In the genomic region with DNA sequence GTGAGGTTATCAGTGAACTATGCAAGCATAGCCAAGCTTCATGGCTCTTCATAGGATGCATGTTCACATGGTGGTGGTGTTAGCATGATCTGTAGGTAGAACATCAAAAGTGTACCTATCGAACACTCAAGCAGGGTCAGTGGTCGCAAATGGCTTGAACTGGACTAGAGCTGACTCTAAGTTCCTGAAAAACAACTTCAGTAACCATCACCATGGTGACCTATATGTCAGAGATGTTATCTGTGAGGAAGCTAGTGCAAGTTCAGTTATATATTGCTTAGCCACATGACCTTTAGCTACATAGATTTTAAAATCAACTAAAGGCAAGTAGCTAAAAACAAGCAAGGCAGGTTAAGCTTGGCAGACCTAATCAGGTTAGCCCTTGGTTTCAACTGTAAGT, we compare ENCODE assay signal across 26 cellular contexts.
DNase-seq lines count a peak whose midpoint lies in the region; ATAC-seq, FAIRE-seq and TF ChIP-seq lines count a peak whose summit lies in the region.
"Had no signal": no experiment of that assay in that cellular context is flagged by ENCODE, and none has a peak within 500 bp of the region (broad histone marks: within the 10 kb centered on the region; RNA-seq: fewer than 3 reads in every experiment).

No MANE protein-coding gene starts in this region.

- no peak for ATAC-seq in GM18498 (IDR thresholded peaks at IDR 0.05; ENCODE audit: unreplicated experiment)
- ATAC-seq: activated CD8-positive, alpha-beta T cell treated with anti-CD3 and anti-CD28 coated beads for 36 hours; gastroesophageal sphincter; right lobe of liver had no signal

- no peaks in the 10 kb centered on the region for H3K9me3 Mint-ChIP-seq in HFFc6
- H3K9me3 Mint-ChIP-seq: activated CD8-positive, alpha-beta T cell treated with anti-CD3 and anti-CD28 coated beads for 36 hours; CD4-positive, alpha-beta T cell; neural progenitor cell; stimulated activated naive CD8-positive, alpha-beta T cell treated with anti-CD3 and anti-CD28 coated beads, Interleukin-15, Interleukin-2, amounts not matched to agents 100 ng/mL and 50 ng/mL, for 24 hours had no signal

- no peaks in the 10 kb centered on the region for H3K9me2 ChIP-seq in Karpas-422 (replicated peaks; ENCODE audit: insufficient read depth, low read length)
- H3K9me2 ChIP-seq: SK-N-SH had no signal

- no TSS peak for BruUV-seq in A673 (replicated peaks; lab: Mats Ljungman, UMichigan)

- no peak for TF ChIP-seq POLR2A in H54 (IDR thresholded peaks at IDR 0.05; ENCODE audit: low read depth, low read length)

- H3K27me3 Mint-ChIP-seq in HFFc6 (ENCODE audit: insufficient read depth): no peaks in the 10 kb centered on the region; the same call in 1 of the 2 replicates
- H3K27me3 Mint-ChIP-seq: CD4-positive, alpha-beta T cell had no signal

- H2AFZ ChIP-seq in Karpas-422 (ENCODE audit: low read length): no peak overlapping the region
- H2AFZ ChIP-seq: neural progenitor cell had no signal

- H3K27ac ChIP-seq in A673 (ENCODE audit: low read depth, low read length, poor library complexity, severe bottlenecking) (peak overlapping the region; percentile 96), SK-N-MC (peak overlapping the region; percentile 98; the same call in 1 of the 2 replicates), Karpas-422 (ENCODE audit: low read length) (no peak overlapping the region)
- H3K27ac ChIP-seq: coronary artery, gastroesophageal sphincter, lower lobe of right lung, neural progenitor cell, right lobe of liver had no signal

- H3K4me3 ChIP-seq in A673 (ENCODE audit: low read depth, low read length, poor library complexity, severe bottlenecking): no peak overlapping the region
- H3K4me3 ChIP-seq in SK-N-MC: no peak overlapping the region
- H3K4me3 ChIP-seq in bronchial epithelial cell (ENCODE audit: low read depth, low read length): no peak overlapping the region
- no peak overlapping the region for H3K4me3 ChIP-seq in Karpas-422 (ENCODE audit: low read length)
- H3K4me3 ChIP-seq: coronary artery, gastroesophageal sphincter, lower lobe of right lung, neural progenitor cell, right lobe of liver had no signal

- no peaks in the 10 kb centered on the region for H3K36me3 ChIP-seq in A673 (ENCODE audit: insufficient read depth, low read length, poor library complexity, severe bottlenecking)
- H3K36me3 ChIP-seq in SK-N-MC (ENCODE audit: insufficient read depth, low read length): no peaks in the 10 kb centered on the region
- no peaks in the 10 kb centered on the region for H3K36me3 ChIP-seq in bronchial epithelial cell (ENCODE audit: control insufficient read depth, insufficient read depth, low read length)
- no peaks in the 10 kb centered on the region for H3K36me3 ChIP-seq in Karpas-422 (ENCODE audit: insufficient read depth, low read length)
- H3K36me3 ChIP-seq: gastroesophageal sphincter, lower lobe of right lung, neural progenitor cell, right lobe of liver had no signal

- H3K9ac ChIP-seq in SK-N-MC (ENCODE audit: insufficient read length) (no peak overlapping the region), Karpas-422 (ENCODE audit: low read length) (no peak overlapping the region)
- H3K9ac ChIP-seq: neural progenitor cell, SK-N-SH had no signal

- CTCF ChIA-PET in A673 (lab: Charles Lee): no interaction called here

- no peaks in the 10 kb centered on the region for H3K27me3 ChIP-seq in A673 (replicated peaks; ENCODE audit: insufficient read depth, low read depth, low read length, poor library complexity)
- H3K27me3 ChIP-seq in bronchial epithelial cell (ENCODE audit: control insufficient read depth, insufficient read depth, low read length): no peaks in the 10 kb centered on the region
- H3K27me3 ChIP-seq in Karpas-422 (ENCODE audit: low read length): no peaks in the 10 kb centered on the region
- H3K27me3 ChIP-seq: gastroesophageal sphincter, neural progenitor cell, right lobe of liver had no signal

- no peak overlapping the region for H3K4me2 ChIP-seq in Karpas-422 (ENCODE audit: low read depth, low read length, poor library complexity, severe bottlenecking)
- H3K4me2 ChIP-seq: neural progenitor cell, SK-N-SH had no signal

- no peaks in the 10 kb centered on the region for H3K79me2 ChIP-seq in Karpas-422 (ENCODE audit: low read length)

- POLR2A ChIA-PET in A673 (lab: Charles Lee; ENCODE audit: low non-redundant PET): no interaction called here

- H3K4me1 Mint-ChIP-seq in HFFc6 (ENCODE audit: low read depth): peaks cover 56% of the 10 kb centered on the region

- no peak for TF ChIP-seq CTCF in A673 (conservative IDR thresholded peaks at IDR 0.05; ENCODE audit: low read depth, low read length)
- TF ChIP-seq CTCF in bronchial epithelial cell (IDR thresholded peaks at IDR 0.05; ENCODE audit: insufficient read depth, low read length, severe bottlenecking): no peak
- TF ChIP-seq CTCF in HFFc6 (IDR thresholded peaks at IDR 0.05): no peak

- H3K4me1 ChIP-seq in A673 (ENCODE audit: insufficient read depth, low read length, poor library complexity, severe bottlenecking) (peaks cover 54% of the 10 kb centered on the region), Karpas-422 (ENCODE audit: low read length) (no peaks in the 10 kb centered on the region; the same call in 1 of the 2 replicates)

- H4K20me1 ChIP-seq in Karpas-422 (ENCODE audit: insufficient read depth, low read depth, low read length): no peaks in the 10 kb centered on the region

- FAIRE-seq in H54 (lab: Jason Lieb, UNC): peak; percentile 53
- FAIRE-seq in bronchial epithelial cell (lab: Jason Lieb, UNC): peak; percentile 66
- FAIRE-seq: GM19239, kidney had no signal

- intact Hi-C loops in A673 (cut with micrococcal nuclease; ENCODE audit: unreplicated experiment): loop anchor here (5.0 kb wide), 1 partner anchor 123 kb away; no protein-coding TSS in a partner anchor

- no peak overlapping the region for H3K4me3 Mint-ChIP-seq in HFFc6
- H3K4me3 Mint-ChIP-seq: activated CD8-positive, alpha-beta T cell treated with anti-CD3 and anti-CD28 coated beads for 36 hours; CD4-positive, alpha-beta T cell; neural progenitor cell; stimulated activated naive CD8-positive, alpha-beta T cell treated with anti-CD3 and anti-CD28 coated beads, Interleukin-15, Interleukin-2, amounts not matched to agents 100 ng/mL and 50 ng/mL, for 24 hours had no signal

- H3K9me3 ChIP-seq in A673 (ENCODE audit: low read depth, low read length, poor library complexity, severe bottlenecking) (no peaks in the 10 kb centered on the region), SK-N-MC (ENCODE audit: low read depth, low read length) (no peaks in the 10 kb centered on the region), Karpas-422 (ENCODE audit: low read length) (no peaks in the 10 kb centered on the region)
- H3K9me3 ChIP-seq: gastroesophageal sphincter, lower lobe of right lung, right lobe of liver, SK-N-SH had no signal

- H3K27ac Mint-ChIP-seq in HFFc6: no peak overlapping the region
- H3K27ac Mint-ChIP-seq: activated CD8-positive, alpha-beta T cell treated with anti-CD3 and anti-CD28 coated beads for 36 hours; CD4-positive, alpha-beta T cell; neural progenitor cell; stimulated activated naive CD8-positive, alpha-beta T cell treated with anti-CD3 and anti-CD28 coated beads, Interleukin-15, Interleukin-2, amounts not matched to agents 100 ng/mL and 50 ng/mL, for 24 hours had no signal

- no peaks in the 10 kb centered on the region for H3K36me3 Mint-ChIP-seq in HFFc6 (ENCODE audit: low read depth)
- H3K36me3 Mint-ChIP-seq: neural progenitor cell had no signal

- DNase-seq in A673 (ENCODE audit: low spot score) (no peak), H54 (ENCODE audit: insufficient read length, low spot score) (no peak), SK-N-MC (ENCODE audit: low read depth, low spot score) (no peak), bronchial epithelial cell (ENCODE audit: low read depth) (no peak), Karpas-422 (no peak), HFFc6 (no peak)
- no peak for DNase-seq in activated effector memory CD4-positive, alpha-beta T cell treated with anti-CD3 and anti-CD28 coated beads, Interleukin-2, amount 50 U/mL, for 16 hours
- DNase-seq: activated CD4-positive, alpha-beta T cell treated with anti-CD3 and anti-CD28 coated beads for 1 hour; activated CD8-positive, alpha-beta T cell treated with anti-CD3 and anti-CD28 coated beads for 36 hours; CD4-positive, alpha-beta T cell; HCEC 1CT; kidney; lower lobe of right lung; NCI-H2171; NCI-H526 treated with DMSO at 0.1 percent for 48 hours; right lobe of liver; RPMI8226; SK-N-SH; stimulated activated CD4-positive, alpha-beta T cell treated with anti-CD3 and anti-CD28 coated beads, Interleukin-12 subunit alpha, Interleukin-12 subunit beta, amount 100 ng/mL, for 4 hours; stimulated activated CD4-positive, alpha-beta T cell treated with anti-CD3 and anti-CD28 coated beads, Interleukin-4, amount 100 ng/mL, for 4 hours had no signal
